14 cellular contexts compared by ENCODE assay signal in the genomic region with DNA sequence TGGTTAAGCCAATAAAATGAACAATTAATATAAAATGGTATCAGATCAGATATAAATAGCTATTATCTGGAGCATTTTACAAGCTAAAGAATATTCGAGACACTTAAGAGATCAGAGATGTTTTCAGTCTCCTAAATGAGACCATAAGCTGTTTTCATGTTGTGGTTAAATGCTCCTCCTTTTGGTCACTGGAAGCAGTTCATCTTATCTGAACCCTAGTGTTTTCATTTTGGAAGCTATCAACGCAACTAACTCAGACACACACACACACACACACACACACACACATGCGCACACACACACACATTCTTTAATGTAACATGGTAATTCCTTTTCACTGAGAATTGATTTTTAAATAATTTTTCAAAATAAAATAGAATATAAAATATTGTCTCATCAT. TPM values are rescaled to one million over a fixed set of nuclear protein-coding genes. Genes with fewer than 3 reads are reported as not detected.
DNase-seq lines count a peak whose midpoint lies in the region; ATAC-seq and TF ChIP-seq lines count a peak whose summit lies in the region.
"Had no signal": no experiment of that assay in that cellular context is flagged by ENCODE, and none has a peak within 500 bp of the region (broad histone marks: within the 10 kb centered on the region; RNA-seq: fewer than 3 reads in every experiment).

No MANE protein-coding gene starts in this region.

- peaks cover 3 to 5% of the 10 kb centered on the region in 2 donors for H3K9me3 Mint-ChIP-seq in stimulated activated naive B cell treated with anti-CD40 and anti-IgM and Interleukin-4, amounts not matched to agents 10 μg/mL and 1 μg/mL and 100 μg/mL, for 72 hours

- no peak overlapping the region for H3K27ac Mint-ChIP-seq in stimulated activated naive B cell treated with anti-CD40 and anti-IgM and Interleukin-4, amounts not matched to agents 10 μg/mL and 1 μg/mL and 100 μg/mL, for 72 hours
- H3K27ac Mint-ChIP-seq: activated CD8-positive, alpha-beta memory T cell treated with anti-CD3 and anti-CD28 coated beads, Interleukin-2, amount 10 ng/mL, durations not matched to agents 7 days and 5 days had no signal

- H3K4me2 ChIP-seq in HCT116 (ENCODE audit: low read length), result no peak overlapping the region

- POLR2A ChIA-PET in HCT116 (lab: Charles Lee), result no interaction called here

- no peaks in the 10 kb centered on the region for H3K79me2 ChIP-seq in HCT116 (ENCODE audit: insufficient read depth, low read length)

- no peak for TF ChIP-seq POLR2A in HCT116 (IDR thresholded peaks at IDR 0.05; ENCODE audit: borderline replicate concordance, extremely low read depth, insufficient read depth, insufficient read length)

- peak; percentile 27 for TF ChIP-seq RAD21 in HCT116 (IDR thresholded peaks at IDR 0.05; ENCODE audit: low read depth)

- no peak overlapping the region for H3K4me3 Mint-ChIP-seq in stimulated activated naive B cell treated with anti-CD40 and anti-IgM and Interleukin-4, amounts not matched to agents 10 μg/mL and 1 μg/mL and 100 μg/mL, for 72 hours
- H3K4me3 Mint-ChIP-seq: activated CD8-positive, alpha-beta memory T cell treated with anti-CD3 and anti-CD28 coated beads, Interleukin-2, amount 10 ng/mL, durations not matched to agents 7 days and 5 days had no signal

- H3K4me1 Mint-ChIP-seq in stimulated activated naive B cell treated with anti-CD40 and anti-IgM and Interleukin-4, amounts not matched to agents 10 μg/mL and 1 μg/mL and 100 μg/mL, for 72 hours, result peaks cover 10 to 16% of the 10 kb centered on the region in 2 donors

- H3K27me3 ChIP-seq in HCT116 (ENCODE audit: insufficient read depth, low read length) (no peaks in the 10 kb centered on the region), colonic mucosa (no peaks in the 10 kb centered on the region)
- H3K27me3 ChIP-seq: vagina had no signal

- H3K36me3 ChIP-seq in HCT116 (ENCODE audit: control insufficient read depth in 1 of 2, insufficient read depth in 2 of 2, low read length in 2 of 2) (0 out of 4 replicates have a peak, but pooled peaks cover 0 to 1% of the 10 kb centered on the region in 2 experiments), colonic mucosa (no peaks in the 10 kb centered on the region)
- H3K36me3 ChIP-seq: vagina had no signal

- intact Hi-C loops in HCT116 (cut with micrococcal nuclease) (loop anchor here (10.0 kb wide), 1 partner anchor 352 kb away; no protein-coding TSS in a partner anchor), colonic mucosa (cut with DNase I) (no loop called here)

- no peak overlapping the region for H3K27ac ChIP-seq in HCT116 (ENCODE audit: low read depth, low read length)
- peak overlapping the region; percentile 34; the same call in 1 of the 2 replicates for H3K27ac ChIP-seq in VCaP
- no peak overlapping the region for H3K27ac ChIP-seq in colonic mucosa
- H3K27ac ChIP-seq: HL-60, vagina had no signal

- RAD21 ChIA-PET in HCT116 (lab: Charles Lee; ENCODE audit: low non-redundant PET in 1 of 2, low total read pairs in 2 of 2, uncharacterized antibody in 2 of 2, unreplicated experiment in 2 of 2), result no interaction called here

- H2AFZ ChIP-seq in HCT116 (ENCODE audit: low read depth, low read length, poor library complexity, severe bottlenecking), result no peak overlapping the region

- peaks cover 15 to 31% of the 10 kb centered on the region in 2 donors for H3K36me3 Mint-ChIP-seq in stimulated activated naive B cell treated with anti-CD40 and anti-IgM and Interleukin-4, amounts not matched to agents 10 μg/mL and 1 μg/mL and 100 μg/mL, for 72 hours

- 0 out of 6 replicates have a peak, but pooled peaks of 2 of the 3 experiments have one; percentile 7 to 8 for TF ChIP-seq CTCF in HCT116 (IDR thresholded peaks at IDR 0.05 in 2 of 3, conservative IDR thresholded peaks at IDR 0.05 in 1 of 3; ENCODE audit: borderline replicate concordance in 1 of 3, insufficient read depth in 1 of 3, low read depth in 2 of 3, low read length in 2 of 3)
- TF ChIP-seq CTCF in VCaP (conservative IDR thresholded peaks at IDR 0.05), result peak; percentile 28; the same call in 1 of the 2 replicates
- TF ChIP-seq CTCF in fibroblast of the aortic adventitia (IDR thresholded peaks at IDR 0.05; ENCODE audit: insufficient read depth, low read length), result peak; percentile 25
- no peak for TF ChIP-seq CTCF in colonic mucosa (IDR thresholded peaks at IDR 0.05)

- no TSS peak for BruUV-seq in HCT116 (replicated peaks; lab: Mats Ljungman, UMichigan)

- H3K4me1 ChIP-seq in HCT116 (ENCODE audit: control insufficient read depth in 1 of 2, insufficient read depth in 2 of 2, low read length in 2 of 2) (no peaks in the 10 kb centered on the region), colonic mucosa (no peaks in the 10 kb centered on the region)
- H3K4me1 ChIP-seq: vagina had no signal

- H3K27me3 Mint-ChIP-seq in stimulated activated naive B cell treated with anti-CD40 and anti-IgM and Interleukin-4, amounts not matched to agents 10 μg/mL and 1 μg/mL and 100 μg/mL, for 72 hours, result no peaks in the 10 kb centered on the region
- H3K27me3 Mint-ChIP-seq: activated CD8-positive, alpha-beta memory T cell treated with anti-CD3 and anti-CD28 coated beads, Interleukin-2, amount 10 ng/mL, durations not matched to agents 7 days and 5 days had no signal

- no peak overlapping the region for H3K4me3 ChIP-seq in HCT116 (replicated peaks in 1 of 2; ENCODE audit: low read depth in 1 of 2, low read length in 2 of 2)
- H3K4me3 ChIP-seq in fibroblast of the aortic adventitia (ENCODE audit: low read depth, low read length), result no peak overlapping the region
- H3K4me3 ChIP-seq in colonic mucosa, result no peak overlapping the region
- H3K4me3 ChIP-seq: vagina had no signal

- no peaks in the 10 kb centered on the region for H3K9me2 ChIP-seq in HCT116 (ENCODE audit: insufficient read depth)

- peak; percentile 10 to 22 for DNase-seq in AML-193 (lab: John Stamatoyannopoulos, UW)
- no peak for DNase-seq in HCT116 (ENCODE audit: low read depth, low spot score)
- no peak for DNase-seq in fibroblast of the aortic adventitia (ENCODE audit: low read depth)
- no peak for DNase-seq in colonic mucosa
- DNase-seq in stimulated activated naive B cell treated with anti-CD40 and anti-IgM and Interleukin-4, amounts not matched to agents 10 μg/mL and 1 μg/mL and 100 μg/mL, for 72 hours, result no peak
- DNase-seq: activated CD8-positive, alpha-beta memory T cell treated with anti-CD3 and anti-CD28 coated beads, Interleukin-2, amount 10 ng/mL, durations not matched to agents 7 days and 5 days; NCI-H146; stimulated activated CD4-positive, alpha-beta T cell treated with anti-CD3 and anti-CD28 coated beads, Interleukin-12 subunit alpha, Interleukin-12 subunit beta, amount 100 ng/mL, for 4 hours; stimulated activated CD8-positive, alpha-beta memory T cell treated with anti-CD3 and anti-CD28 coated beads, Interleukin-4, amount 100 ng/mL, for 48 hours had no signal

- H3K9me3 ChIP-seq in HCT116 (ENCODE audit: control insufficient read depth in 1 of 2, insufficient read depth in 1 of 2, low read depth in 1 of 2, low read length in 2 of 2) (peaks cover 0 to 2% of the 10 kb centered on the region in 2 experiments; a peak in 1 of 4 replicates), colonic mucosa (no peaks in the 10 kb centered on the region)
- H3K9me3 ChIP-seq: vagina had no signal

- CTCF ChIA-PET in HCT116 (lab: Charles Lee), result interaction anchor here (1.1 to 1.2 kb wide), 2 partner anchors 140 to 163 kb away, joined by 3 read pairs; no protein-coding TSS in a partner anchor

- no peaks in the 10 kb centered on the region for H4K20me1 ChIP-seq in HCT116 (ENCODE audit: insufficient read depth)

- ATAC-seq in HCT116, result no peak
- no peak for ATAC-seq in GM19455 (IDR thresholded peaks at IDR 0.05; ENCODE audit: unreplicated experiment)
- ATAC-seq in stimulated activated naive B cell treated with anti-CD40 and anti-IgM and Interleukin-4, amounts not matched to agents 10 μg/mL and 1 μg/mL and 100 μg/mL, for 72 hours (replicated peaks), result no peak
- ATAC-seq in GM18867 (IDR thresholded peaks at IDR 0.05; ENCODE audit: unreplicated experiment), result no peak
- ATAC-seq: activated CD8-positive, alpha-beta memory T cell treated with anti-CD3 and anti-CD28 coated beads, Interleukin-2, amount 10 ng/mL, durations not matched to agents 7 days and 5 days had no signal

- H3K9ac ChIP-seq in HCT116 (ENCODE audit: low read length) (no peak overlapping the region), colonic mucosa (ENCODE audit: low read depth in 2 of 2, low read length in 2 of 2) (no peak overlapping the region)

TF ChIP-seq in HCT116, 20 proteins besides CTCF, POLR2A, EP300 and RAD21:
- no peak for TF ChIP-seq CEBPB (IDR thresholded peaks at IDR 0.05; ENCODE audit: low read depth)

RNA-seq across cellular contexts. Expression of gene LRRC8C, which starts 10.0 kb away (rescaled TPM):
- total RNA-seq in HCT116 (2021; ENCODE audit: unreplicated experiment), result 8.4 TPM
- polyA plus RNA-seq in HCT116 (2012), result 1.7 and 2.2 TPM in 2 replicates
- total RNA-seq in fibroblast of the aortic adventitia (ENCODE audit: low replicate concordance), result 6.0 and 25.3 TPM in 2 replicates
- 1 to 10 TPM; 1.2 to 3.3 TPM for total RNA-seq in colonic mucosa

Comparison
In these comparisons a context has a peak if more than half of its experiments do, and no peak if none do; other contexts are left out.
1. DNase-seq: peak in AML-193 (2 of 2); none in HCT116 (single experiment), fibroblast of the aortic adventitia (single experiment), colonic mucosa (single experiment) and stimulated activated naive B cell treated with anti-CD40 and anti-IgM and Interleukin-4, amounts not matched to agents 10 μg/mL and 1 μg/mL and 100 μg/mL, for 72 hours (single experiment).